11 cellular contexts compared by ENCODE assay signal in the genomic region with DNA sequence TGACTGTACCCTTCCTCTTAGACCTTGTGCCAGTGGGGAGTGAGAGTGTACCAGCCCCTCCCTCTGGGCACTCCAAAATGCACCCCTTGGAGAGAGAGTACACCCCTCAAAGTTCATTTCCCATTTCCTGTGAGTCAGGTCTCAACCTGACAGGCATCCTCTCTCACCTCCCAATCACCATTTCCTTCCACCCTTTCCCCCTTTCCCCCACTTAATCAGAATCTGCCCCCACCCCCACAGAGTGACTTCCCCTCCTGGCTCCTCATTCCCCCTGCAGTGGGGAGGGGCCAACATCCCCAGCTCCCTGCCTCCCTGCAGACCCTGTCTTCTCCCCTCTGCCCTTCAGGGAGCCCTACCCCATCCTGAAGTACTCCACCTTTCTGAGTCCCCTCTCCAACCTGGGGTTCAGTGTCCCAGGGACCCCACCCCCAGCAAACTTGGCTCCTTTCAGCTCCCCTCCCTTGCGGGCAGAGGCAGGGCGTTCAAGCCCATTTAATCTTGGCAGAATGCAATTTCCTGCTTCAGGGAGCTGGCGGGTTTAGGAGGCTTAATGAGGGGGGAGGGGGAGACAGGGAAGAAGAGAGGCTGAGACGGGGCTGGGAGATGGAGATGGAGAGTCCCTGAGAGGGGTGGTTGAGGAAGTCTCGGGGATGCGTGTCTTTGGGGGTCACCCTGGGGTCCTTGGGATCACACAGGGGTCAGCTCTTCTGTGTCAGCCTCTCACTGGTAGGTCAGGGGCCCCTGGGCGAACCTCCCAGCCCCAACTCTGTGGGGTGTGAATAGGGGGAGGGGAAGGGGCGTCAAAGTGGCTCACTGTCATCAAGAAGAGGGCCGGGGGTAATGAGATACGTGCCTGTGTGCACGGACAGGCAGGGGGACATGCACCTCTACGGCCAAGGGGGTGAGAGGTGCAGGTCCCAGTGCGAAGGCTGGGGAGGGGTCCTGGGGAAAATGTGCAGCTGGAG. TPM values are rescaled to one million over a fixed set of nuclear protein-coding genes. Genes with fewer than 3 reads are reported as not detected.
DNase-seq lines count a peak whose midpoint lies in the region; ATAC-seq and TF ChIP-seq lines count a peak whose summit lies in the region.
"Had no signal": no experiment of that assay in that cellular context is flagged by ENCODE, and none has a peak within 500 bp of the region (broad histone marks: within the 10 kb centered on the region; RNA-seq: fewer than 3 reads in every experiment).

No MANE protein-coding gene starts in this region.

- no peak overlapping the region for H3K4me3 ChIP-seq in naive thymus-derived CD4-positive, alpha-beta T cell (ENCODE audit: low read length)
- H3K4me3 ChIP-seq in body of pancreas, result no peak overlapping the region

- no peak overlapping the region for H3K4me3 Mint-ChIP-seq in T-helper 17 cell
- peak overlapping the region in 1 of 10 donors; percentile 20 for H3K4me3 Mint-ChIP-seq in naive thymus-derived CD4-positive, alpha-beta T cell
- H3K4me3 Mint-ChIP-seq: IgD-negative memory B cell, memory B cell had no signal

- intact Hi-C loops in naive thymus-derived CD4-positive, alpha-beta T cell (cut with micrococcal nuclease), result no loop called here
- intact Hi-C loops in body of pancreas (cut with DNase I), result no loop called here

- ATAC-seq in T-helper 17 cell (no peak), body of pancreas (no peak)
- no peak for ATAC-seq in naive thymus-derived CD4-positive, alpha-beta T cell

- no peak for TF ChIP-seq EP300 in Ishikawa (IDR thresholded peaks at IDR 0.05; ENCODE audit: borderline replicate concordance)

- CTCF ChIA-PET in naive thymus-derived CD4-positive, alpha-beta T cell (lab: Charles Lee), result interaction anchor here (0.5 kb wide), 1 partner anchor 45 kb away, joined by 3 read pairs; no protein-coding TSS in a partner anchor

- no peaks in the 10 kb centered on the region for H3K27me3 ChIP-seq in naive thymus-derived CD4-positive, alpha-beta T cell (ENCODE audit: control insufficient read depth in 2 of 2, insufficient read depth in 2 of 2, low read length in 2 of 2)
- no peaks in the 10 kb centered on the region for H3K27me3 ChIP-seq in body of pancreas

- no peak for TF ChIP-seq RAD21 in Ishikawa (IDR thresholded peaks at IDR 0.05; ENCODE audit: low read depth)

- DNase-seq in T-helper 17 cell (no peak), kidney tubule cell (ENCODE audit: low spot score) (peak; percentile 53), body of pancreas (no peak), RKO (ENCODE audit: low spot score) (no peak)
- no peak for DNase-seq in naive thymus-derived CD4-positive, alpha-beta T cell
- no peak for DNase-seq in stimulated activated naive CD4-positive, alpha-beta T cell treated with Interleukin-2 at 50 U/mL for 16 hours (lab: John Stamatoyannopoulos, UW)

- H3K4me1 ChIP-seq in ES-I3 (ENCODE audit: insufficient read depth, low read length), result peaks cover 25% of the 10 kb centered on the region
- H3K4me1 ChIP-seq in naive thymus-derived CD4-positive, alpha-beta T cell (ENCODE audit: control insufficient read depth in 2 of 2, insufficient read depth in 2 of 2, low read length in 2 of 2), result peaks cover 0 to 7% of the 10 kb centered on the region in 2 donors
- H3K4me1 ChIP-seq in body of pancreas, result no peaks in the 10 kb centered on the region

- H3K4me1 Mint-ChIP-seq in T-helper 17 cell, result peaks cover 9% of the 10 kb centered on the region
- H3K4me1 Mint-ChIP-seq in naive thymus-derived CD4-positive, alpha-beta T cell, result peaks cover 6 to 11% (median 11%) of the 10 kb centered on the region in 7 donors

- TF ChIP-seq POLR2A in body of pancreas (IDR thresholded peaks at IDR 0.05), result no peak

- H3K27ac ChIP-seq in naive thymus-derived CD4-positive, alpha-beta T cell (ENCODE audit: low read depth, low read length), result no peak overlapping the region
- H3K27ac ChIP-seq in body of pancreas, result no peak overlapping the region

- no peaks in the 10 kb centered on the region for H3K27me3 Mint-ChIP-seq in T-helper 17 cell
- H3K27me3 Mint-ChIP-seq in naive thymus-derived CD4-positive, alpha-beta T cell, result peaks cover 0 to 4% (median 0%) of the 10 kb centered on the region in 5 donors

- POLR2A ChIA-PET in naive thymus-derived CD4-positive, alpha-beta T cell (lab: Charles Lee), result interaction anchor here (0.5 kb wide), 1 partner anchor 108 kb away, joined by 3 read pairs; no protein-coding TSS in a partner anchor

- H3K9ac ChIP-seq in ES-I3 (ENCODE audit: low read depth, low read length), result peak overlapping the region; percentile 14; the same call in 1 of the 2 replicates

- WGBS in body of pancreas, 2 donors, result 26 to 32% methylated on average over 13 of the region's 13 CpGs

- H3K27ac Mint-ChIP-seq in T-helper 17 cell, result peak overlapping the region; percentile 56
- peak overlapping the region in 2 of 9 donors; percentile 38 to 48 for H3K27ac Mint-ChIP-seq in naive thymus-derived CD4-positive, alpha-beta T cell
- H3K27ac Mint-ChIP-seq: memory B cell had no signal

- H3K9me3 ChIP-seq in ES-I3 (ENCODE audit: control insufficient read depth, insufficient read depth, low read length) (no peaks in the 10 kb centered on the region), T-helper 17 cell (ENCODE audit: control insufficient read depth, low read length, poor library complexity, severe bottlenecking) (no peaks in the 10 kb centered on the region), body of pancreas (no peaks in the 10 kb centered on the region)
- H3K9me3 ChIP-seq in naive thymus-derived CD4-positive, alpha-beta T cell (ENCODE audit: control insufficient read depth in 2 of 3, low read length in 3 of 3), result no peaks in the 10 kb centered on the region

- no peaks in the 10 kb centered on the region for H3K9me3 Mint-ChIP-seq in naive thymus-derived CD4-positive, alpha-beta T cell
- H3K9me3 Mint-ChIP-seq: IgD-negative memory B cell, memory B cell had no signal

- H3K36me3 ChIP-seq in ES-I3 (ENCODE audit: insufficient read depth, low read length) (no peaks in the 10 kb centered on the region), body of pancreas (replicated peaks in 1 of 2; ENCODE audit: insufficient read depth in 1 of 2, low read depth in 2 of 2) (no peaks in the 10 kb centered on the region)
- H3K36me3 ChIP-seq in naive thymus-derived CD4-positive, alpha-beta T cell (ENCODE audit: control insufficient read depth in 2 of 3, insufficient read depth in 3 of 3, low read length in 3 of 3), result no peaks in the 10 kb centered on the region

- H3K36me3 Mint-ChIP-seq in T-helper 17 cell (ENCODE audit: low read depth), result no peaks in the 10 kb centered on the region
- H3K36me3 Mint-ChIP-seq in naive thymus-derived CD4-positive, alpha-beta T cell, result no peaks in the 10 kb centered on the region
- H3K36me3 Mint-ChIP-seq: IgD-negative memory B cell, memory B cell had no signal

- TF ChIP-seq CTCF in body of pancreas (IDR thresholded peaks at IDR 0.05), result no peak

TF ChIP-seq in Ishikawa, 13 proteins besides CTCF, POLR2A, EP300 and RAD21:
- TF ChIP-seq, protein P1, sequence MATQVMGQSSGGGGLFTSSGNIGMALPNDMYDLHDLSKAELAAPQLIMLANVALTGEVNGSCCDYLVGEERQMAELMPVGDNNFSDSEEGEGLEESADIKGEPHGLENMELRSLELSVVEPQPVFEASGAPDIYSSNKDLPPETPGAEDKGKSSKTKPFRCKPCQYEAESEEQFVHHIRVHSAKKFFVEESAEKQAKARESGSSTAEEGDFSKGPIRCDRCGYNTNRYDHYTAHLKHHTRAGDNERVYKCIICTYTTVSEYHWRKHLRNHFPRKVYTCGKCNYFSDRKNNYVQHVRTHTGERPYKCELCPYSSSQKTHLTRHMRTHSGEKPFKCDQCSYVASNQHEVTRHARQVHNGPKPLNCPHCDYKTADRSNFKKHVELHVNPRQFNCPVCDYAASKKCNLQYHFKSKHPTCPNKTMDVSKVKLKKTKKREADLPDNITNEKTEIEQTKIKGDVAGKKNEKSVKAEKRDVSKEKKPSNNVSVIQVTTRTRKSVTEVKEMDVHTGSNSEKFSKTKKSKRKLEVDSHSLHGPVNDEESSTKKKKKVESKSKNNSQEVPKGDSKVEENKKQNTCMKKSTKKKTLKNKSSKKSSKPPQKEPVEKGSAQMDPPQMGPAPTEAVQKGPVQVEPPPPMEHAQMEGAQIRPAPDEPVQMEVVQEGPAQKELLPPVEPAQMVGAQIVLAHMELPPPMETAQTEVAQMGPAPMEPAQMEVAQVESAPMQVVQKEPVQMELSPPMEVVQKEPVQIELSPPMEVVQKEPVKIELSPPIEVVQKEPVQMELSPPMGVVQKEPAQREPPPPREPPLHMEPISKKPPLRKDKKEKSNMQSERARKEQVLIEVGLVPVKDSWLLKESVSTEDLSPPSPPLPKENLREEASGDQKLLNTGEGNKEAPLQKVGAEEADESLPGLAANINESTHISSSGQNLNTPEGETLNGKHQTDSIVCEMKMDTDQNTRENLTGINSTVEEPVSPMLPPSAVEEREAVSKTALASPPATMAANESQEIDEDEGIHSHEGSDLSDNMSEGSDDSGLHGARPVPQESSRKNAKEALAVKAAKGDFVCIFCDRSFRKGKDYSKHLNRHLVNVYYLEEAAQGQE (IDR thresholded peaks at IDR 0.05; ENCODE audit: low read depth), result no peak
- TF ChIP-seq YY1 (IDR thresholded peaks at IDR 0.05; ENCODE audit: low read depth) (no peak), TCF12 (IDR thresholded peaks at IDR 0.05; ENCODE audit: low read depth) (peak; percentile 43; the same call in 1 of the 2 replicates), NFIC (IDR thresholded peaks at IDR 0.05) (peak; percentile 77), ZBTB7A (IDR thresholded peaks at IDR 0.05; ENCODE audit: low read depth) (no peak), TEAD4 (IDR thresholded peaks at IDR 0.05) (no peak), CEBPB (IDR thresholded peaks at IDR 0.05) (no peak)
- TF ChIP-seq, protein P2, sequence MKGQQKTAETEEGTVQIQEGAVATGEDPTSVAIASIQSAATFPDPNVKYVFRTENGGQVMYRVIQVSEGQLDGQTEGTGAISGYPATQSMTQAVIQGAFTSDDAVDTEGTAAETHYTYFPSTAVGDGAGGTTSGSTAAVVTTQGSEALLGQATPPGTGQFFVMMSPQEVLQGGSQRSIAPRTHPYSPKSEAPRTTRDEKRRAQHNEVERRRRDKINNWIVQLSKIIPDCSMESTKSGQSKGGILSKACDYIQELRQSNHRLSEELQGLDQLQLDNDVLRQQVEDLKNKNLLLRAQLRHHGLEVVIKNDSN (IDR thresholded peaks at IDR 0.05), result no peak
TF ChIP-seq in Ishikawa: peak in this region for 2.

RNA-seq across cellular contexts. Expression of a gene that starts 16.6 kb away (rescaled TPM):
- total RNA-seq in T-helper 17 cell, result under 1 TPM in 1 of 2 donors, not detected in 1; 0.18 TPM
- total RNA-seq in naive thymus-derived CD4-positive, alpha-beta T cell, result 1 to 10 TPM in 1 of 5 experiments, under 1 TPM in 2, not detected in 2; 0.34 to 1.1 (median 0.69) TPM
- not detected for polyA plus RNA-seq in naive thymus-derived CD4-positive, alpha-beta T cell
- 10 to 100 TPM in 1 of 2 donors, 1 to 10 TPM in 1; 5.2 to 25.4 TPM for total RNA-seq in body of pancreas
- polyA plus RNA-seq: IgD-negative memory B cell had no signal

RNA-seq across cellular contexts. Expression of a gene that starts 49.8 kb away (rescaled TPM):
- total RNA-seq in T-helper 17 cell, result 100 to 1,000 TPM; 292 to 353 TPM
- 100 to 1,000 TPM; 223 to 420 (median 342) TPM for total RNA-seq in naive thymus-derived CD4-positive, alpha-beta T cell
- polyA plus RNA-seq in naive thymus-derived CD4-positive, alpha-beta T cell, result 10 to 100 TPM; 45.6 to 63.1 TPM
- total RNA-seq in body of pancreas, result 100 to 1,000 TPM; 139 to 308 TPM

RNA-seq across cellular contexts. Expression of a gene that starts 52.9 kb away (rescaled TPM):
- total RNA-seq in T-helper 17 cell (under 1 TPM in 1 of 2 donors, not detected in 1; 0.10 TPM), body of pancreas (not detected)
- 1 to 10 TPM in 1 of 5 experiments, under 1 TPM in 1, not detected in 3; 0.24 to 1.2 TPM for total RNA-seq in naive thymus-derived CD4-positive, alpha-beta T cell
- not detected for polyA plus RNA-seq in naive thymus-derived CD4-positive, alpha-beta T cell
- total RNA-seq: temporal lobe had no signal
- polyA plus RNA-seq: IgD-negative memory B cell had no signal
